In the genomic region with DNA sequence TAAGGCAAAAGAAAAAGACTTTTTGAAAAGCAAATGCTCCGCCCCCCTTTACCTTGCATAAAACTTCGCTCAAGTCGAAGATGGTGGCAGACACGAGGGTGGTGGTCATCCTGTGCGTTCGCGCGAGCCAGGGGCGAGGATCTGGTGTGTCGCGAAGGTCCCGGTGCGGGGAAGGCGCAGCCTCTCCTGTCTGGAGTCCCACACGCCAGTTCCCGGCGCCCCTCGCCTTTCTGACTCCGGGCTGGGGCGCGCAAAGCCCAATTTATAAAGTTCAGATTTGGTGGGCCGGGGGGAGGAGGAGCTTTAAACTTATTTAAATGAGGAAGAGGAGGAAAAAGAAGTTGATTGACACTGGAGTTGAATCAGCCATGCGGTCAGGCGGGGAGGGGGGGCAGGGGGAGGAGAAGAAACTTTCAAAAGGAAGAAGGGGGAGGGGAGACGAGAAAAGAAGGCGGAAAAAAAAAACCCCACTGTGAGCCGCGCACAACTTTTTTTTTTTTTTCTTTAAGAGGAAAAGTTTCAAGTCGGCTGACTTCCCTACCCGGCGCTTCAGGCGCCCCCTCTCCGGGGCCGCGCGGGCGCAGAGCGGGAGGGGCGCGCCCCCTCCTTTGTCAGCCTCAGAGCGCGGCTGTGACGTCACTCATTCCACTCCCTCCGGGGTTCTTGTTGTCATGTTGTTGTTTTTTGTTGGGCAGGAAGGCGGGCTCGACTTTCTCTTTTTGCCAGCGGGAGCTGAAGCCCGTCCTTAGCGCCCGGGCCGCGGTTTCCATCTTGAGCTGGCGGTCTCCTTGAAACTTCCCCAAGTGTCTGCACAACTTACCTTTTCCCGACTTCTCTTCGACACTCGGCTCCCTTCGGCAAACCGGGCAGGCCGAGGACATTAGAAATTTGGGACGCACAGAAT, we compare ENCODE assay signal across 1 cellular context.
TF ChIP-seq lines count a peak whose summit lies in the region.

Gene ZFP36L1, minus strand, starts transcription at position 238 of the 904 bp plus-strand sequence. Its CDS starts 129 bp downstream, at position 109.

TF ChIP-seq in HEK293, 187 proteins besides CTCF, POLR2A, EP300 and RAD21 (continued from another document and continues in another):
- TF ChIP-seq ZNF610 (tag by site-specific recombination; IDR thresholded peaks at IDR 0.05; ENCODE audit: borderline replicate concordance) (no peak), OVOL3 (tag by site-specific recombination; IDR thresholded peaks at IDR 0.05) (no peak), ZNF121 (tag by site-specific recombination; IDR thresholded peaks at IDR 0.05) (no peak), ZNF654 (tag by site-specific recombination; IDR thresholded peaks at IDR 0.05; ENCODE audit: low read depth) (no peak), ZNF449 (tag by site-specific recombination; IDR thresholded peaks at IDR 0.05) (peak; percentile 13; the same call in 1 of the 2 replicates), KLF8 (tag by site-specific recombination; IDR thresholded peaks at IDR 0.05) (peak; percentile 37; the same call in 1 of the 2 replicates), ZNF830 (tag by site-specific recombination; IDR thresholded peaks at IDR 0.05; ENCODE audit: low read depth) (no peak), ZNF391 (tag by site-specific recombination; IDR thresholded peaks at IDR 0.05; ENCODE audit: borderline replicate concordance, low read depth) (no peak), ZNF510 (tag by site-specific recombination; IDR thresholded peaks at IDR 0.05; ENCODE audit: insufficient replicate concordance) (no peak), ZNF311 (tag by site-specific recombination; IDR thresholded peaks at IDR 0.05; ENCODE audit: borderline replicate concordance) (no peak), ZNF214 (tag by site-specific recombination; IDR thresholded peaks at IDR 0.05; ENCODE audit: borderline replicate concordance) (no peak), ZNF423 (tag by site-specific recombination; IDR thresholded peaks at IDR 0.05) (no peak), ZNF148 (tag by site-specific recombination; IDR thresholded peaks at IDR 0.05; ENCODE audit: borderline replicate concordance) (no peak), EGR2 (tag by site-specific recombination; IDR thresholded peaks at IDR 0.05; ENCODE audit: low read depth) (no peak; the same call in 1 of the 2 replicates), KLF10 (tag by site-specific recombination; IDR thresholded peaks at IDR 0.05) (peak; percentile 83; the same call in 1 of the 2 replicates), YY1 (tag by site-specific recombination; IDR thresholded peaks at IDR 0.05) (0 out of 2 replicates have a peak, but pooled peaks have one; percentile 28), ZNF473 (tag by site-specific recombination; IDR thresholded peaks at IDR 0.05) (no peak), ZNF530 (tag by site-specific recombination; IDR thresholded peaks at IDR 0.05; ENCODE audit: low read depth) (peak; percentile 57; the same call in 1 of the 2 replicates), MZF1 (tag by site-specific recombination; IDR thresholded peaks at IDR 0.05; ENCODE audit: borderline replicate concordance) (no peak; the same call in 1 of the 2 replicates), ZSCAN16 (tag by site-specific recombination; IDR thresholded peaks at IDR 0.05) (no peak), TCF7L2 (IDR thresholded peaks at IDR 0.05; ENCODE audit: borderline replicate concordance, low read depth, low read length) (no peak), ZBTB20 (tag by site-specific recombination; IDR thresholded peaks at IDR 0.05) (peak; percentile 91), ZNF335 (tag by site-specific recombination; conservative IDR thresholded peaks at IDR 0.05) (peak; percentile 66), SALL2 (tag by site-specific recombination; IDR thresholded peaks at IDR 0.05; ENCODE audit: borderline replicate concordance) (no peak), ZNF645 (tag by site-specific recombination; IDR thresholded peaks at IDR 0.05) (no peak), ZNF747 (tag by site-specific recombination; IDR thresholded peaks at IDR 0.05) (no peak), ZNF112 (tag by site-specific recombination; IDR thresholded peaks at IDR 0.05) (no peak), ZNF354C (tag by site-specific recombination; IDR thresholded peaks at IDR 0.05; ENCODE audit: borderline replicate concordance, low read depth) (no peak), ZNF488 (tag by site-specific recombination; IDR thresholded peaks at IDR 0.05) (no peak), ZNF626 (tag by site-specific recombination; IDR thresholded peaks at IDR 0.05) (no peak), ZNF18 (tag by site-specific recombination; IDR thresholded peaks at IDR 0.05) (no peak), ZNF518A (tag by site-specific recombination; conservative IDR thresholded peaks at IDR 0.05; ENCODE audit: low read depth) (no peak), ZNF624 (tag by site-specific recombination; IDR thresholded peaks at IDR 0.05) (no peak), PATZ1 (tag by site-specific recombination; IDR thresholded peaks at IDR 0.05) (peak; percentile 98), ZNF843 (tag by site-specific recombination; IDR thresholded peaks at IDR 0.05) (no peak)
- TF ChIP-seq, protein P1, sequence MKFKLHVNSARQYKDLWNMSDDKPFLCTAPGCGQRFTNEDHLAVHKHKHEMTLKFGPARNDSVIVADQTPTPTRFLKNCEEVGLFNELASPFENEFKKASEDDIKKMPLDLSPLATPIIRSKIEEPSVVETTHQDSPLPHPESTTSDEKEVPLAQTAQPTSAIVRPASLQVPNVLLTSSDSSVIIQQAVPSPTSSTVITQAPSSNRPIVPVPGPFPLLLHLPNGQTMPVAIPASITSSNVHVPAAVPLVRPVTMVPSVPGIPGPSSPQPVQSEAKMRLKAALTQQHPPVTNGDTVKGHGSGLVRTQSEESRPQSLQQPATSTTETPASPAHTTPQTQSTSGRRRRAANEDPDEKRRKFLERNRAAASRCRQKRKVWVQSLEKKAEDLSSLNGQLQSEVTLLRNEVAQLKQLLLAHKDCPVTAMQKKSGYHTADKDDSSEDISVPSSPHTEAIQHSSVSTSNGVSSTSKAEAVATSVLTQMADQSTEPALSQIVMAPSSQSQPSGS (tag by site-specific recombination; IDR thresholded peaks at IDR 0.05; ENCODE audit: low read depth): peak; percentile 97
- TF ChIP-seq, protein P2, sequence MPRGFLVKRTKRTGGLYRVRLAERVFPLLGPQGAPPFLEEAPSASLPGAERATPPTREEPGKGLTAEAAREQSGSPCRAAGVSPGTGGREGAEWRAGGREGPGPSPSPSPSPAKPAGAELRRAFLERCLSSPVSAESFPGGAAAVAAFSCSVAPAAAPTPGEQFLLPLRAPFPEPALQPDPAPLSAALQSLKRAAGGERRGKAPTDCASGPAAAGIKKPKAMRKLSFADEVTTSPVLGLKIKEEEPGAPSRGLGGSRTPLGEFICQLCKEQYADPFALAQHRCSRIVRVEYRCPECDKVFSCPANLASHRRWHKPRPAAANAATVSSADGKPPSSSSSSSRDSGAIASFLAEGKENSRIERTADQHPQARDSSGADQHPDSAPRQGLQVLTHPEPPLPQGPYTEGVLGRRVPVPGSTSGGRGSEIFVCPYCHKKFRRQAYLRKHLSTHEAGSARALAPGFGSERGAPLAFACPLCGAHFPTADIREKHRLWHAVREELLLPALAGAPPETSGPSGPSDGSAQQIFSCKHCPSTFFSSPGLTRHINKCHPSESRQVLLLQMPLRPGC (tag by site-specific recombination; IDR thresholded peaks at IDR 0.05): no peak
